ENCODE assay signal across 22 cellular contexts in the genomic region with DNA sequence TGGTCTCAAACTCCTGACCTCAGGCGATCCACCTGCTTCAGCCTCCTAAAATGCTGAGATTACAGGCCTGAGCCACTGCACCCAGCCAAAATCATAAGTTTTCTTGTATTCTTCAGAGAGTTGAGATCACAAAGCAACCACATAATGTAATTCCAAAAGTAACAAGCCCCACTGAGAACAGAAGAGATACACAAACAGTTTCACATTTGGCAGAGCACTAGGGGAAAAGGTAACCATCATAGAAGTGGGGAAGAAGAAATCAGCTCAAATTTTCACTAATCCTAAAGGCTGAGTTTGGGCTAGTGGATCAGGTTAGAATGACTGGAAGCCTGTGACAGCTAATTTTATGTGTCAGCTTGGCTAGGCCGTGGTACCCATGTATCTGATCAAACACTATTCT.
"Had no signal": no experiment of that assay in that cellular context is flagged by ENCODE, and none has a peak within 500 bp of the region (broad histone marks: within the 10 kb centered on the region; RNA-seq: fewer than 3 reads in every experiment).

No MANE protein-coding gene starts in this region.

- H3K4me3 Mint-ChIP-seq: activated B cell treated with CpG ODN at 0.5 μM for 24 hours; central memory CD8-positive, alpha-beta T cell; dendritic cell treated with granulocyte-macrophage colony-stimulating factor and Interleukin-4, amounts not matched to agents 40 ng/mL and 50 ng/mL, for 4 days; endodermal cell; neural crest cell; T-helper 2 cell treated with Interferon-gamma antibody and Interleukin-4, amounts not matched to agents 5 μg/mL and 100 μg/mL, for 36 hours had no signal

- H3K9ac ChIP-seq: parathyroid adenoma had no signal

- H3K9me3 ChIP-seq: testis had no signal

- H3K4me1 Mint-ChIP-seq: central memory CD8-positive, alpha-beta T cell had no signal

- ATAC-seq: esophagus mucosa, left cardiac atrium, right cardiac atrium had no signal

- H3K27ac Mint-ChIP-seq: activated B cell treated with CpG ODN at 0.5 μM for 24 hours; dendritic cell treated with granulocyte-macrophage colony-stimulating factor and Interleukin-4, amounts not matched to agents 40 ng/mL and 50 ng/mL, for 4 days; endodermal cell; T-helper 2 cell treated with Interferon-gamma antibody and Interleukin-4, amounts not matched to agents 5 μg/mL and 100 μg/mL, for 36 hours had no signal

- H3K4me3 ChIP-seq: testis, transverse colon had no signal

- H3K36me3 ChIP-seq: transverse colon had no signal

- H3K79me2 ChIP-seq: parathyroid adenoma had no signal

- H3K27ac ChIP-seq: parathyroid adenoma, testis, transverse colon had no signal

- H3K27me3 Mint-ChIP-seq: dendritic cell treated with granulocyte-macrophage colony-stimulating factor and Interleukin-4, amounts not matched to agents 40 ng/mL and 50 ng/mL, for 4 days had no signal

- FAIRE-seq: keratinocyte had no signal

- DNase-seq: activated B cell treated with CpG ODN at 0.5 μM for 24 hours; amygdala; endodermal cell; foreskin fibroblast; head of caudate nucleus; hippocampal formation; left cardiac atrium; mammary epithelial cell; occipital lobe; right cardiac atrium; stimulated activated CD4-positive, alpha-beta T cell treated with anti-CD3 and anti-CD28 coated beads, Interleukin-15, amount 100 ng/mL, for 24 hours; stimulated activated CD4-positive, alpha-beta T cell treated with anti-CD3 and anti-CD28 coated beads, Interleukin-2, amount 100 ng/mL, for 24 hours; stimulated activated naive CD4-positive, alpha-beta T cell; testis; transverse colon had no signal

- H3K27me3 ChIP-seq: testis, transverse colon had no signal

- H2AFZ ChIP-seq: parathyroid adenoma had no signal
